ENCODE assay signal across 8 cellular contexts in genomic region chr1:50968021-50968883, GRCh38. TPM values are rescaled to one million over a fixed set of nuclear protein-coding genes. Genes with fewer than 3 reads are reported as not detected.
A peak's percentile ranks its signal among the peaks of the same experiment; 100 is the strongest.
DNase-seq lines count a peak whose midpoint lies in the region; ATAC-seq and TF ChIP-seq lines count a peak whose summit lies in the region.

No MANE protein-coding gene starts in this region.

- peak overlapping the region; percentile 86 to 98 for H3K9ac ChIP-seq in duodenal mucosa (ENCODE audit: low read depth in 1 of 2, low read length in 2 of 2)

- H3K36me3 ChIP-seq in duodenal mucosa (ENCODE audit: control insufficient read depth in 1 of 2, insufficient read depth in 2 of 2, low read length in 2 of 2) (no peaks in the 10 kb centered on the region), lung (ENCODE audit: control insufficient read depth in 2 of 2, insufficient read depth in 2 of 2, low read length in 2 of 2) (no peaks in the 10 kb centered on the region)

- H3K4me1 ChIP-seq in duodenal mucosa (ENCODE audit: control insufficient read depth in 1 of 2, insufficient read depth in 2 of 2, low read length in 2 of 2) (peaks cover 0 to 12% of the 10 kb centered on the region in 2 donors), lung (ENCODE audit: control insufficient read depth in 2 of 2, insufficient read depth in 2 of 2, low read length in 2 of 2) (no peaks in the 10 kb centered on the region)

- H3K27ac ChIP-seq in duodenal mucosa (ENCODE audit: low read depth, low read length), result peak overlapping the region; percentile 99
- peak overlapping the region; percentile 95 to 99 for H3K27ac ChIP-seq in lung (ENCODE audit: low read depth in 1 of 2, low read length in 1 of 2)

- H3K4me3 Mint-ChIP-seq in activated CD4-positive, alpha-beta memory T cell treated with anti-CD3 and anti-CD28 coated beads, Interleukin-2, amount 10 ng/mL, durations not matched to agents 7 days and 5 days, result peak overlapping the region; percentile 90

- peaks cover 15% of the 10 kb centered on the region for H3K27me3 Mint-ChIP-seq in activated CD4-positive, alpha-beta memory T cell treated with anti-CD3 and anti-CD28 coated beads, Interleukin-2, amount 10 ng/mL, durations not matched to agents 7 days and 5 days

- H3K4me3 ChIP-seq in duodenal mucosa (ENCODE audit: low read depth in 1 of 2, low read length in 2 of 2), result peak overlapping the region; percentile 99
- peak overlapping the region; percentile 75 for H3K4me3 ChIP-seq in lung

- H3K27ac Mint-ChIP-seq in activated CD4-positive, alpha-beta memory T cell treated with anti-CD3 and anti-CD28 coated beads, Interleukin-2, amount 10 ng/mL, durations not matched to agents 7 days and 5 days, result peak overlapping the region; percentile 99

- CTCF ChIA-PET in activated CD4-positive, alpha-beta memory T cell treated with anti-CD3 and anti-CD28 coated beads, Interleukin-2, amount 10 ng/mL, durations not matched to agents 7 days and 5 days (lab: Charles Lee), result interaction anchor here (0.9 to 3.7 kb wide), 7 partner anchors 8 to 329 kb away, joined by 3 to 30 read pairs (median 4); partner anchors contain the start of gene FAF1

- 0% methylated on average over 77 to 80 of the region's 80 CpGs for WGBS in lung, 2 donors

- DNase-seq in C1 segment of cervical spinal cord (lab: John Stamatoyannopoulos, UW) (peak in 13 of 14 donors; percentile 60 to 93 (median 84)), NCI-H748 (lab: John Stamatoyannopoulos, UW; ENCODE audit: unreplicated experiment) (peak; percentile 97), lung (ENCODE audit: low spot score) (peak; percentile 89)
- DNase-seq in activated CD4-positive, alpha-beta memory T cell treated with anti-CD3 and anti-CD28 coated beads, Interleukin-2, amount 10 ng/mL, durations not matched to agents 7 days and 5 days, result peak; percentile 87
- DNase-seq in stimulated activated CD4-positive, alpha-beta T cell treated with anti-CD3 and anti-CD28 coated beads, TNF-alpha, amount 100 ng/mL, for 24 hours (ENCODE audit: low read depth in 3 of 3), result peak; percentile 54 to 81 (median 66)

- TF ChIP-seq CTCF in lung (IDR thresholded peaks at IDR 0.05; ENCODE audit: control extremely low read depth, extremely low read depth), result peak; percentile 13

- ATAC-seq in GM19372 (IDR thresholded peaks at IDR 0.05; ENCODE audit: low read depth, unreplicated experiment) (peak; percentile 61), HG03558 (IDR thresholded peaks at IDR 0.05; ENCODE audit: extremely low read depth, unreplicated experiment) (peak; percentile 34), lung (ENCODE audit: insufficient read depth, low FRiP score) (peak; percentile 94)

- POLR2A ChIA-PET in activated CD4-positive, alpha-beta memory T cell treated with anti-CD3 and anti-CD28 coated beads, Interleukin-2, amount 10 ng/mL, durations not matched to agents 7 days and 5 days (lab: Charles Lee), result interaction anchor here (0.6 to 4.2 kb wide), 18 partner anchors 8 to 911 kb away, joined by 3 to 150 read pairs (median 4); partner anchors contain the start of genes EPS15, FAF1 and RNF11

- H3K9me3 Mint-ChIP-seq in activated CD4-positive, alpha-beta memory T cell treated with anti-CD3 and anti-CD28 coated beads, Interleukin-2, amount 10 ng/mL, durations not matched to agents 7 days and 5 days, result no peaks in the 10 kb centered on the region

- H3K4me1 Mint-ChIP-seq in activated CD4-positive, alpha-beta memory T cell treated with anti-CD3 and anti-CD28 coated beads, Interleukin-2, amount 10 ng/mL, durations not matched to agents 7 days and 5 days, result peaks cover 28% of the 10 kb centered on the region

- peaks cover 30% of the 10 kb centered on the region for H3K36me3 Mint-ChIP-seq in activated CD4-positive, alpha-beta memory T cell treated with anti-CD3 and anti-CD28 coated beads, Interleukin-2, amount 10 ng/mL, durations not matched to agents 7 days and 5 days (ENCODE audit: low read depth)

- H3K9me3 ChIP-seq in duodenal mucosa (ENCODE audit: control insufficient read depth in 1 of 2, low read length in 2 of 2), result no peaks in the 10 kb centered on the region
- H3K9me3 ChIP-seq in lung (ENCODE audit: control insufficient read depth in 2 of 2, insufficient read depth in 1 of 2, low read length in 1 of 2), result no peaks in the 10 kb centered on the region

- H3K27me3 ChIP-seq in duodenal mucosa (ENCODE audit: control insufficient read depth in 1 of 2, insufficient read depth in 2 of 2, low read length in 2 of 2) (no peaks in the 10 kb centered on the region), lung (ENCODE audit: control insufficient read depth, insufficient read depth) (no peaks in the 10 kb centered on the region)

RNA-seq across cellular contexts. Expression of gene CDKN2C, which starts 1.8 kb away (rescaled TPM):
- 10 to 100 TPM; 53.1 to 56.1 TPM for total RNA-seq in activated CD4-positive, alpha-beta memory T cell treated with anti-CD3 and anti-CD28 coated beads, Interleukin-2, amount 10 ng/mL, durations not matched to agents 7 days and 5 days
- total RNA-seq in lung, result 1 to 10 TPM; 7.7 to 8.9 TPM
- 1 to 10 TPM; 5.7 to 7.4 TPM for polyA plus RNA-seq in lung

RNA-seq across cellular contexts. Expression of gene FAF1, which starts 8.2 kb away (rescaled TPM):
- 10 to 100 TPM; 71.3 to 75.1 TPM for total RNA-seq in activated CD4-positive, alpha-beta memory T cell treated with anti-CD3 and anti-CD28 coated beads, Interleukin-2, amount 10 ng/mL, durations not matched to agents 7 days and 5 days
- 10 to 100 TPM; 46.2 to 51.6 TPM for total RNA-seq in lung
- polyA plus RNA-seq in lung, result 10 to 100 TPM; 27.2 to 27.9 TPM

Comparison
In these comparisons a context has a peak if more than half of its experiments do, and no peak if none do; other contexts are left out.
1. Peak in every context shown above with its lines: DNase-seq, ATAC-seq, H3K4me3 ChIP-seq and H3K27ac ChIP-seq.
2. ATAC-seq: peak in every context shown above with its lines; median percentile 94 in lung; 61 in GM19372; 34 in HG03558.
3. RNA of gene CDKN2C, which starts 1.8 kb away (total RNA-seq): 53.1 to 56.1 TPM in activated CD4-positive, alpha-beta memory T cell treated with anti-CD3 and anti-CD28 coated beads, Interleukin-2, amount 10 ng/mL, durations not matched to agents 7 days and 5 days; 7.7 to 8.9 TPM in lung; every median in the first group is over 4 times any median in the second.